1 cellular context compared by ENCODE assay signal in genomic region chr22:29635734-29636357, GRCh38.
TF ChIP-seq lines count a peak whose summit lies in the region.

No MANE protein-coding gene starts in this region.

TF ChIP-seq in liver, 16 proteins besides CTCF, POLR2A, EP300 and RAD21 (continued from another document):
- no peak for TF ChIP-seq ATF3 (IDR thresholded peaks at IDR 0.05)
- no peak for TF ChIP-seq HNF4A (conservative IDR thresholded peaks at IDR 0.05)
- TF ChIP-seq GABPA (IDR thresholded peaks at IDR 0.05 in 1 of 2, conservative IDR thresholded peaks at IDR 0.05 in 1 of 2): no peak
- no peak for TF ChIP-seq JUND (IDR thresholded peaks at IDR 0.05)
- TF ChIP-seq ZBTB33 (IDR thresholded peaks at IDR 0.05): no peak
- TF ChIP-seq TAF1 (conservative IDR thresholded peaks at IDR 0.05): no peak
- no peak for TF ChIP-seq NR2F2 (IDR thresholded peaks at IDR 0.05)
- TF ChIP-seq FOXA2 (IDR thresholded peaks at IDR 0.05): no peak
- TF ChIP-seq RXRA (IDR thresholded peaks at IDR 0.05): no peak
- TF ChIP-seq FOXA1 (IDR thresholded peaks at IDR 0.05): no peak
- no peak for TF ChIP-seq HNF4G (IDR thresholded peaks at IDR 0.05)
- no peak for TF ChIP-seq EGR1 (IDR thresholded peaks at IDR 0.05; ENCODE audit: low read depth in 2 of 2)
